ENCODE assay signal across 19 cellular contexts in the genomic region with DNA sequence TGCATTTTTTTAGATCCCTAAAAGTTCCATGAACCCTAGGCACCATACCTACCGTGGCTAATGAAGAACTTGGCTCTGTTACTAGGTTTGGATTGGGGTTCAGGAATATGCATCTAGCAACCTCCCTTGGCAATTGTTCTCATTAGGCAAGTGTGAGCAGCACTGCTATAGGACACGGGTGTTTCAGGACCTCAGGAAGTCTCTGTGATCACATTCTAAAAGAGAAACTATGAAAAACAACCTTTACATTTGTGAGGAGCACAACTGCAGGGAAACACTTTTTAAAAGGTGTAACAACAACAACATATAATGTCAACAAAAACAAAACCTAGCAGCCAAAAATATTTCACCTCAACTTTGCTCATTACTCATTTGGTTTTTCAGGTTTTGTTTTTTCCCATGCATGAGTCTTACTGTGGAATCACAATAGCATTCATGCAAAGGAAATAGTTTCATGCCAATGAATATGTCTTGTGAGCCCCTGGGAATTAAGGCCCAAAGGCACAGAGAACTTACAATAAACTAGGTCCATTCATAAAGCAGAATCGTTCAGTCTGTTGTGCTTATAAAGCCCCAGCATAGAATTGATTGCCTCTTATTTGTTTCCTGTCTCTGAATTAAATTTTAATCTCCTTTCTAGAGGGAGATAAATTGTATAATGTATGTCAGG.
A peak's percentile ranks its signal among the peaks of the same experiment; 100 is the strongest.
DNase-seq lines count a peak whose midpoint lies in the region; ATAC-seq and TF ChIP-seq lines count a peak whose summit lies in the region.
"Had no signal": no experiment of that assay in that cellular context is flagged by ENCODE, and none has a peak within 500 bp of the region (broad histone marks: within the 10 kb centered on the region; RNA-seq: fewer than 3 reads in every experiment).

No MANE protein-coding gene starts in this region.

- H3K27ac ChIP-seq in upper lobe of left lung (no peak overlapping the region), mesenchymal stem cell (ENCODE audit: low read length, poor library complexity, severe bottlenecking) (no peak overlapping the region)
- H3K27ac ChIP-seq: HL-60, RWPE1 had no signal

- H3K4me3 Mint-ChIP-seq in nephron = no peak overlapping the region

- H2BK12ac ChIP-seq in mesenchymal stem cell (ENCODE audit: low read length in 2 of 2) = no peak overlapping the region

- peak overlapping the region in 2 of 3 experiments; percentile 25 to 70 for H3K27ac Mint-ChIP-seq in nephron

- H3K4me2 ChIP-seq in mesenchymal stem cell (ENCODE audit: low read length, poor library complexity, severe bottlenecking) = no peak overlapping the region

- H4K91ac ChIP-seq in mesenchymal stem cell (ENCODE audit: low read length) = no peak overlapping the region

- no peaks in the 10 kb centered on the region for H3K36me3 Mint-ChIP-seq in nephron (ENCODE audit: low read depth)

- H2AK5ac ChIP-seq in mesenchymal stem cell (ENCODE audit: low read length, severe bottlenecking) = no peak overlapping the region

- H3K27me3 Mint-ChIP-seq in nephron (ENCODE audit: low read depth) = no peaks in the 10 kb centered on the region

- H3K23ac ChIP-seq in mesenchymal stem cell (ENCODE audit: low read length in 2 of 2) = no peak overlapping the region

- no peak overlapping the region for H3K4me3 ChIP-seq in upper lobe of left lung
- no peak overlapping the region for H3K4me3 ChIP-seq in mesenchymal stem cell (ENCODE audit: insufficient read depth in 1 of 2, low read depth in 1 of 2, low read length in 2 of 2)

- WGBS in upper lobe of left lung, 2 donors = 40 to 45% methylated on average over 3 of the region's 3 CpGs
- WGBS in mesenchymal stem cell = 71% methylated on average over 2 of the region's 3 CpGs

- H3K9me3 ChIP-seq in upper lobe of left lung = peaks cover 0 to 5% (median 1%) of the 10 kb centered on the region in 4 donors
- peaks cover 4% of the 10 kb centered on the region for H3K9me3 ChIP-seq in mesenchymal stem cell (ENCODE audit: control insufficient read depth, low read length)

- ATAC-seq in upper lobe of left lung (ENCODE audit: low FRiP score in 2 of 2) (no peak), HG02938 (IDR thresholded peaks at IDR 0.05; ENCODE audit: unreplicated experiment) (no peak)
- ATAC-seq: HCT116 had no signal

- TF ChIP-seq POLR2A in upper lobe of left lung (IDR thresholded peaks at IDR 0.05) = no peak

- no peaks in the 10 kb centered on the region for H3K79me1 ChIP-seq in mesenchymal stem cell (replicated peaks; ENCODE audit: low read length, poor library complexity, severe bottlenecking)

- TF ChIP-seq CTCF in nephron (IDR thresholded peaks at IDR 0.05; ENCODE audit: unreplicated experiment in 3 of 3) (no peak), upper lobe of left lung (IDR thresholded peaks at IDR 0.05) (no peak)

- H3K27me3 ChIP-seq in upper lobe of left lung = no peaks in the 10 kb centered on the region
- H3K27me3 ChIP-seq in mesenchymal stem cell (ENCODE audit: control insufficient read depth in 1 of 2, insufficient read depth in 1 of 2, low read length in 2 of 2) = no peaks in the 10 kb centered on the region

- no peaks in the 10 kb centered on the region for H3K36me3 ChIP-seq in upper lobe of left lung
- no peaks in the 10 kb centered on the region for H3K36me3 ChIP-seq in mesenchymal stem cell (ENCODE audit: control insufficient read depth in 1 of 2, insufficient read depth in 2 of 2, low read depth in 1 of 2, low read length in 2 of 2)

- H3K9ac ChIP-seq in mesenchymal stem cell (ENCODE audit: low read length) = no peak overlapping the region

- H3K14ac ChIP-seq in mesenchymal stem cell (ENCODE audit: low read length in 2 of 2) = no peak overlapping the region

- no peak overlapping the region for H3K4ac ChIP-seq in mesenchymal stem cell (ENCODE audit: low read depth in 1 of 2, low read length in 2 of 2)

- no peak overlapping the region for H2BK120ac ChIP-seq in mesenchymal stem cell (ENCODE audit: low read depth, low read length)

- no peak overlapping the region for H2BK15ac ChIP-seq in mesenchymal stem cell (ENCODE audit: low read depth, poor library complexity, severe bottlenecking)

- no peak overlapping the region for H3K18ac ChIP-seq in mesenchymal stem cell (ENCODE audit: low read depth in 1 of 2, low read length in 2 of 2)

- peaks cover 9% of the 10 kb centered on the region for H3K9me3 Mint-ChIP-seq in nephron

- no peak overlapping the region for H4K8ac ChIP-seq in mesenchymal stem cell (ENCODE audit: low read length)

- TF ChIP-seq EP300 in upper lobe of left lung (IDR thresholded peaks at IDR 0.05) = no peak

- H2BK5ac ChIP-seq in mesenchymal stem cell (ENCODE audit: low read depth, low read length, poor library complexity, severe bottlenecking) = no peak overlapping the region

- H2AFZ ChIP-seq in mesenchymal stem cell (ENCODE audit: low read depth, low read length) = no peak overlapping the region

- peaks cover 14% of the 10 kb centered on the region for H3K4me1 Mint-ChIP-seq in nephron

- DNase-seq in COLO829 (ENCODE audit: low spot score) (peak; percentile 72), SK-MEL-5 (ENCODE audit: low read depth, low spot score) (peak; percentile 88), epidermal melanocyte (ENCODE audit: insufficient read length, low spot score) (peak; percentile 23), islet precursor cell (no peak), upper lobe of left lung (no peak), mesenchymal stem cell (no peak)
- DNase-seq: C1 segment of cervical spinal cord, COR-L47, EL, NCI-H1105 treated with DMSO at 0.1 percent for 48 hours, NCI-H1694 treated with DMSO at 0.1 percent for 48 hours, NCI-H2171, NCI-H446, OCI-M1 had no signal

- in situ Hi-C loops in SK-MEL-5 (cut with HindIII; ENCODE audit: low pct_unique_long_range_greater_than_20kb, low sequenced_read_pairs) = no loop called here

- H3K4me1 ChIP-seq in upper lobe of left lung (no peaks in the 10 kb centered on the region), mesenchymal stem cell (ENCODE audit: control insufficient read depth, insufficient read depth, low read depth, low read length) (no peaks in the 10 kb centered on the region)

Comparison
In these comparisons a context has a peak if more than half of its experiments do, and no peak if none do; other contexts are left out.
1. DNase-seq: peak in COLO829 (single experiment), SK-MEL-5 (single experiment) and epidermal melanocyte (single experiment); none in islet precursor cell (single experiment), upper lobe of left lung (0 of 2) and mesenchymal stem cell (single experiment).